Comparison of ENCODE assay signal across 34 cellular contexts in genomic region chr14:51925980-51926379, GRCh38.
"Had no signal": no experiment of that assay in that cellular context is flagged by ENCODE, and none has a peak within 500 bp of the region (broad histone marks: within the 10 kb centered on the region; RNA-seq: fewer than 3 reads in every experiment).

No MANE protein-coding gene starts in this region.

- H3K9me3 Mint-ChIP-seq: activated CD4-positive, alpha-beta memory T cell treated with anti-CD3 and anti-CD28 coated beads, Interleukin-2, amount 10 ng/mL, durations not matched to agents 7 days and 5 days had no signal

- H3K4me3 Mint-ChIP-seq: activated CD4-positive, alpha-beta memory T cell treated with anti-CD3 and anti-CD28 coated beads, Interleukin-2, amount 10 ng/mL, durations not matched to agents 7 days and 5 days; activated CD8-positive, alpha-beta memory T cell treated with anti-CD3 and anti-CD28 coated beads, Interleukin-2, amount 10 ng/mL, durations not matched to agents 7 days and 5 days; activated naive CD8-positive, alpha-beta T cell treated with anti-CD3 and anti-CD28 coated beads for 36 hours had no signal

- H3K36me3 ChIP-seq: brain microvascular endothelial cell, WERI-Rb-1 had no signal

- H3K27ac ChIP-seq: brain microvascular endothelial cell, RWPE1, WERI-Rb-1 had no signal

- FAIRE-seq: RCC 7860 had no signal

- DNase-seq: activated CD4-positive, alpha-beta memory T cell treated with anti-CD3 and anti-CD28 coated beads, Interleukin-2, amount 10 ng/mL, durations not matched to agents 7 days and 5 days; activated CD4-positive, alpha-beta T cell treated with anti-CD3 and anti-CD28 coated beads for 1 hour; activated CD4-positive, alpha-beta T cell treated with anti-CD3 and anti-CD28 coated beads for 48 hours; activated CD4-positive, CD25-positive, alpha-beta regulatory T cell; activated CD8-positive, alpha-beta memory T cell treated with anti-CD3 and anti-CD28 coated beads for 24 hours; activated CD8-positive, alpha-beta memory T cell treated with anti-CD3 and anti-CD28 coated beads, Interleukin-2, amount 10 ng/mL, durations not matched to agents 7 days and 5 days; activated CD8-positive, alpha-beta memory T cell treated with anti-CD3 and anti-CD28 coated beads, Interleukin-2, amount 50 U/mL, for 48 hours; activated effector memory CD4-positive, alpha-beta T cell treated with anti-CD3 and anti-CD28 coated beads, Interleukin-2, amount 50 U/mL, for 16 hours; activated naive CD4-positive, alpha-beta T cell; activated naive CD4-positive, alpha-beta T cell treated with anti-CD3 and anti-CD28 coated beads, Interleukin-2, amount 50 U/mL, for 16 hours; activated naive CD8-positive, alpha-beta T cell treated with anti-CD3 and anti-CD28 coated beads for 36 hours; activated T-cell treated with anti-CD3 and anti-CD28 coated beads, Interleukin-2, amount 50 U/mL, for 48 hours; amniotic stem cell; aorta; brain microvascular endothelial cell; NCI-H1092 treated with DMSO at 0.1 percent for 48 hours; NCI-H146; NCI-H187; NCI-H2029 treated with DMSO at 0.1 percent for 48 hours; NCI-H2107; NCI-H2171; NCI-H510A; NCI-H526; NCI-H748 treated with DMSO at 0.1 percent for 48 hours; NK-92 treated with Interleukin-12 subunit alpha and Interleukin-12 subunit beta, amount 100 ng/mL, for 24 hours; PC-3; SIG-M5; T-helper 1 cell; T1000; WERI-Rb-1 had no signal

- H3K27me3 ChIP-seq: brain microvascular endothelial cell had no signal

- H3K27me3 Mint-ChIP-seq: activated CD4-positive, alpha-beta memory T cell treated with anti-CD3 and anti-CD28 coated beads, Interleukin-2, amount 10 ng/mL, durations not matched to agents 7 days and 5 days; activated CD8-positive, alpha-beta memory T cell treated with anti-CD3 and anti-CD28 coated beads, Interleukin-2, amount 10 ng/mL, durations not matched to agents 7 days and 5 days; activated naive CD8-positive, alpha-beta T cell treated with anti-CD3 and anti-CD28 coated beads for 36 hours had no signal

- H3K27ac Mint-ChIP-seq: activated CD4-positive, alpha-beta memory T cell treated with anti-CD3 and anti-CD28 coated beads, Interleukin-2, amount 10 ng/mL, durations not matched to agents 7 days and 5 days; activated CD8-positive, alpha-beta memory T cell treated with anti-CD3 and anti-CD28 coated beads, Interleukin-2, amount 10 ng/mL, durations not matched to agents 7 days and 5 days; activated naive CD8-positive, alpha-beta T cell treated with anti-CD3 and anti-CD28 coated beads for 36 hours had no signal

- ATAC-seq: activated CD8-positive, alpha-beta memory T cell treated with anti-CD3 and anti-CD28 coated beads, Interleukin-2, amount 10 ng/mL, durations not matched to agents 7 days and 5 days; PC-3; Right ventricle myocardium inferior; SK-N-SH treated with all-trans-retinoic acid at 6 μM for 48 hours had no signal
